In the genomic region with DNA sequence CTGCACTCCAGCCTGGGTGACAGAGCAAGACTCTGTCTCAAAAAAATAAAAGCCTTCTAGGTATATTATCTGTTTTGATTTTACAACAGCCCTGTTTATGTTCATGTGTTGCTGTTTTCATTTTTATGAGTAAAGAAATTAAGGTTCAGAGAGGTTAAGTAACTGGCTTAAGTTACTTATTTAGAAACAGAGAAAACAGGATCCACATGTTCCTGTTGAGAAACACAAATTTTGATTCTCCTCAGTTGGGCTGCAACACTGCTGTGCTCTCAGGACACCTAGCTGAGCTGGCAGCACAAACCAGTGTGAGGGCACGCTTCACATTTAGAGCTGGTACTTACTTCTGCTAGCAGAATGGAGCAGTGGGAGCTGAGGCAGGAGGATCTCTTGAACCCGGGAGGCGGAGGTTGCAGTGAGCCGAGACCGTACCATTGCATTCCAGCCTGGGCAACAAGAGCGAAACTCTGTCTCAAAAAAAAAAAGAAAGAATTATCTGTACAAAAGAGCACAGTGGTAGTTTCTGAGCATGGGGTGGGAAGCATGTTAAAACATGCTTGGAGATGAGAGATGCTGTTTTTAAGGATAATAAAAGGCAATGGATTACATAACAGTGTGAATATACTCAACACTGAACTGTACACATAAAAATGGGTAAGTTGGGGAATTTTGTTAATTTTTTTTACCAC, we compare ENCODE assay signal across 27 cellular contexts. TPM values are rescaled to one million over a fixed set of nuclear protein-coding genes. Genes with fewer than 3 reads are reported as not detected.
DNase-seq lines count a peak whose midpoint lies in the region; ATAC-seq, FAIRE-seq and TF ChIP-seq lines count a peak whose summit lies in the region.
"Had no signal": no experiment of that assay in that cellular context is flagged by ENCODE, and none has a peak within 500 bp of the region (broad histone marks: within the 10 kb centered on the region; RNA-seq: fewer than 3 reads in every experiment).

No MANE protein-coding gene starts in this region.

- intact Hi-C loops in OCI-LY7 (cut with micrococcal nuclease; ENCODE audit: unreplicated experiment): no loop called here

- no peak overlapping the region for H3K4me2 ChIP-seq in OCI-LY7 (ENCODE audit: low read length)

- H4K20me1 ChIP-seq in OCI-LY7 (ENCODE audit: insufficient read depth, low read length): peaks cover 20% of the 10 kb centered on the region

- H3K4me1 ChIP-seq in RWPE2 (ENCODE audit: insufficient read depth, poor library complexity, severe bottlenecking) (peaks cover 12% of the 10 kb centered on the region), neutrophil (ENCODE audit: control insufficient read depth in 1 of 2, insufficient read depth in 1 of 2, low read depth in 1 of 2, low read length in 1 of 2) (peaks cover 40 to 41% of the 10 kb centered on the region in 2 experiments), OCI-LY7 (ENCODE audit: insufficient read depth, low read length, poor library complexity, severe bottlenecking) (peaks cover 20% of the 10 kb centered on the region)

- H3K9me3 ChIP-seq in RWPE2 (ENCODE audit: severe bottlenecking): no peaks in the 10 kb centered on the region
- H3K9me3 ChIP-seq in neutrophil: no peaks in the 10 kb centered on the region
- no peaks in the 10 kb centered on the region for H3K9me3 ChIP-seq in OCI-LY7 (ENCODE audit: low read length)
- H3K9me3 ChIP-seq: pancreas, tibial artery had no signal

- H3K4me1 Mint-ChIP-seq in endothelial cell (ENCODE audit: unreplicated experiment): peaks cover 36% of the 10 kb centered on the region

- CTCF ChIA-PET in OCI-LY7 (lab: Charles Lee; ENCODE audit: unreplicated experiment): interaction anchor here (0.6 kb wide), 1 partner anchor 84 kb away, joined by 5 read pairs; no protein-coding TSS in a partner anchor

- H2AFZ ChIP-seq in OCI-LY7 (ENCODE audit: low read length): no peak overlapping the region

- H3K27ac Mint-ChIP-seq in endothelial cell (ENCODE audit: unreplicated experiment): no peak overlapping the region
- H3K27ac Mint-ChIP-seq: activated naive CD4-positive, alpha-beta T cell treated with anti-CD3 and anti-CD28 coated beads, Interleukin-2, amount 50 U/mL, for 24 hours; activated T-cell treated with anti-CD3 and anti-CD28 coated beads, Interleukin-2, amount 50 U/mL, for 72 hours; stimulated activated naive CD8-positive, alpha-beta T cell treated with anti-CD3 and anti-CD28 coated beads, Interleukin-15, amount 100 ng/mL, for 72 hours had no signal

- peaks cover 21% of the 10 kb centered on the region for H3K36me3 Mint-ChIP-seq in endothelial cell (ENCODE audit: low read depth, unreplicated experiment)

- H3K27me3 Mint-ChIP-seq in endothelial cell (ENCODE audit: unreplicated experiment): peaks cover 14% of the 10 kb centered on the region
- H3K27me3 Mint-ChIP-seq: activated naive CD4-positive, alpha-beta T cell treated with anti-CD3 and anti-CD28 coated beads, Interleukin-2, amount 50 U/mL, for 24 hours; stimulated activated naive CD8-positive, alpha-beta T cell treated with anti-CD3 and anti-CD28 coated beads, Interleukin-15, amount 100 ng/mL, for 72 hours had no signal

- no peaks in the 10 kb centered on the region for H3K9me3 Mint-ChIP-seq in endothelial cell (ENCODE audit: unreplicated experiment)
- H3K9me3 Mint-ChIP-seq: activated T-cell treated with anti-CD3 and anti-CD28 coated beads, Interleukin-2, amount 50 U/mL, for 72 hours; endodermal cell; stimulated activated naive CD8-positive, alpha-beta T cell treated with anti-CD3 and anti-CD28 coated beads, Interleukin-15, amount 100 ng/mL, for 72 hours; T-helper 2 cell treated with Interferon-gamma antibody and Interleukin-4, amounts not matched to agents 5 μg/mL and 100 μg/mL, for 36 hours had no signal

- DNase-seq in SIG-M5 treated with dmso at 0.1 percent for 504 hours (lab: John Stamatoyannopoulos, UW; ENCODE audit: unreplicated experiment) (peak; percentile 47), SIG-M5 (lab: John Stamatoyannopoulos, UW) (no peak), RWPE2 (ENCODE audit: low spot score) (no peak), endothelial cell (ENCODE audit: low spot score) (no peak), OCI-LY7 (ENCODE audit: low spot score) (no peak), urothelium cell line (ENCODE audit: low spot score) (no peak)
- no peak for DNase-seq in effector CD4-positive, alpha-beta T cell
- DNase-seq: activated CD4-positive, alpha-beta T cell treated with anti-CD3 and anti-CD28 coated beads for 48 hours; activated T-cell treated with anti-CD3 and anti-CD28 coated beads, Interleukin-2, amount 50 U/mL, for 72 hours; cortex of kidney; endodermal cell; glutamatergic neuron; kidney; naive thymus-derived CD8-positive, alpha-beta T cell; NCI-H1105 treated with DMSO at 0.1 percent for 48 hours; NCI-H2029; NCI-H226; NCI-H774; pancreas; retina; stimulated activated naive CD8-positive, alpha-beta T cell treated with anti-CD3 and anti-CD28 coated beads, Interleukin-15, amount 100 ng/mL, for 72 hours; tibial artery; WERI-Rb-1 had no signal

- H3K36me3 ChIP-seq in RWPE2 (ENCODE audit: low read depth) (peaks cover 36% of the 10 kb centered on the region), neutrophil (peaks cover 17% of the 10 kb centered on the region), OCI-LY7 (ENCODE audit: insufficient read depth, low read length) (peaks cover 51% of the 10 kb centered on the region)
- H3K36me3 ChIP-seq: pancreas had no signal

- H3K4me3 Mint-ChIP-seq in endothelial cell (ENCODE audit: unreplicated experiment): peak overlapping the region; percentile 45

- FAIRE-seq in urothelium cell line (lab: Jason Lieb, UNC): no peak
- FAIRE-seq: A204.1, kidney, pancreas had no signal

- no peak overlapping the region for H3K4me3 ChIP-seq in RWPE2 (ENCODE audit: severe bottlenecking)
- H3K4me3 ChIP-seq in neutrophil (ENCODE audit: low read depth in 1 of 2, low read length in 1 of 2): no peak overlapping the region
- no peak overlapping the region for H3K4me3 ChIP-seq in OCI-LY7 (ENCODE audit: low read depth, low read length, poor library complexity, severe bottlenecking)

- peaks cover 52% of the 10 kb centered on the region for H3K79me2 ChIP-seq in OCI-LY7 (ENCODE audit: insufficient read depth, low read depth, low read length)

- POLR2A ChIA-PET in OCI-LY7 (lab: Charles Lee): interaction anchor here (0.6 to 1.4 kb wide), 5 partner anchors 9 to 259 kb away, joined by 3 to 6 read pairs (median 4); no protein-coding TSS in a partner anchor

- ATAC-seq in RWPE2 (ENCODE audit: low read depth): no peak
- ATAC-seq: activated T-cell treated with anti-CD3 and anti-CD28 coated beads, Interleukin-2, amount 50 U/mL, for 72 hours; naive thymus-derived CD8-positive, alpha-beta T cell; pancreas; stimulated activated naive CD8-positive, alpha-beta T cell treated with anti-CD3 and anti-CD28 coated beads, Interleukin-15, amount 100 ng/mL, for 72 hours had no signal

- H3K27ac ChIP-seq in RWPE2 (ENCODE audit: poor library complexity, severe bottlenecking): peak overlapping the region; percentile 50
- peak overlapping the region; percentile 27 for H3K27ac ChIP-seq in neutrophil
- no peak overlapping the region for H3K27ac ChIP-seq in OCI-LY7 (ENCODE audit: low read depth, low read length, poor library complexity, severe bottlenecking)
- H3K27ac ChIP-seq: pancreas, tibial artery, WERI-Rb-1 had no signal

- no peaks in the 10 kb centered on the region for H3K9me2 ChIP-seq in OCI-LY7 (ENCODE audit: insufficient read depth, low read length)

- no TSS peak for BruUV-seq in OCI-LY7 (replicated peaks; lab: Mats Ljungman, UMichigan)

- no peak for TF ChIP-seq CTCF in RWPE2 (IDR thresholded peaks at IDR 0.05; ENCODE audit: poor library complexity, severe bottlenecking)
- no peak for TF ChIP-seq CTCF in endothelial cell (IDR thresholded peaks at IDR 0.05; ENCODE audit: unreplicated experiment)
- TF ChIP-seq CTCF in neutrophil (IDR thresholded peaks at IDR 0.05): no peak
- TF ChIP-seq CTCF in OCI-LY7 (conservative IDR thresholded peaks at IDR 0.05; ENCODE audit: low read length): no peak

- H3K27me3 ChIP-seq in RWPE2 (ENCODE audit: insufficient read depth, poor library complexity, severe bottlenecking) (no peaks in the 10 kb centered on the region), neutrophil (no peaks in the 10 kb centered on the region)
- H3K27me3 ChIP-seq: pancreas, tibial artery had no signal

RNA-seq across cellular contexts. Expression of gene SPRTN, which starts 2.4 kb away (rescaled TPM):
- 13.5 TPM for total RNA-seq in endothelial cell (ENCODE audit: unreplicated experiment)
- 10.9 and 14.6 TPM in 2 replicates for total RNA-seq in OCI-LY7 (2014; rRNA removed; shearing (Covaris generic))
- 16.4 and 17.7 TPM in 2 replicates for total RNA-seq in OCI-LY7 (2022)

RNA-seq across cellular contexts. Expression of gene EXOC8, which starts 2.8 kb away (rescaled TPM):
- total RNA-seq in endothelial cell (ENCODE audit: unreplicated experiment): 11.6 TPM
- total RNA-seq in OCI-LY7 (2014; rRNA removed; shearing (Covaris generic)): 14.8 and 17.0 TPM in 2 replicates
- 17.4 and 18.6 TPM in 2 replicates for total RNA-seq in OCI-LY7 (2022)
